In the genomic region with DNA sequence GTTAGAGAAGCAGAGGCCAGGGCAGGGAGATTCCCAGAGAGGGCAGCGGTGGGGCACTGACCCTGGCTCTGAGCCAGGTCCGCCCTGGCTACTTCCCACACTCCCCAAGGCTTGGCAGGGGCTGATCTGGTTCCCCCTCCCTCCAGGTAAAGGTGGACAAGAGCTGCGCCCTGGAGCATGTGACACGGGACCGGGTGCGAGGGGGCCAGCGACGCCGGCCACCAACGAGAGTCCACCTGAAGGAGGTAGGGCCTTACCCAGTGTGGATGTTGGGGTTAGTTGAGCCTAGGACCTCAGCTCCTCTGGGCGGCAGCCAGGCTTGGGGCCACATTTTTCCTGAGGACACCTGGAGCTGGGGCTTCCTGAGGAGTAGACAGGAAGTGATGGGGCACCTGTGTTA, we compare ENCODE assay signal across 1 cellular context.
A peak's percentile ranks its signal among the peaks of the same experiment; 100 is the strongest.
TF ChIP-seq lines count a peak whose summit lies in the region.

No MANE protein-coding gene starts in this region.

TF ChIP-seq in K562, 482 proteins besides CTCF, POLR2A, EP300 and RAD21:
- TF ChIP-seq GATA2 (CRISPR knock-in tag; IDR thresholded peaks at IDR 0.05) (no peak), NFIC (IDR thresholded peaks at IDR 0.05) (0 out of 2 replicates have a peak, but pooled peaks have one; percentile 20), GTF2F1 (IDR thresholded peaks at IDR 0.05; ENCODE audit: low read depth, low read length) (no peak), PTBP1 (IDR thresholded peaks at IDR 0.05; ENCODE audit: low read depth, low read length) (no peak)
- TF ChIP-seq, protein P1, sequence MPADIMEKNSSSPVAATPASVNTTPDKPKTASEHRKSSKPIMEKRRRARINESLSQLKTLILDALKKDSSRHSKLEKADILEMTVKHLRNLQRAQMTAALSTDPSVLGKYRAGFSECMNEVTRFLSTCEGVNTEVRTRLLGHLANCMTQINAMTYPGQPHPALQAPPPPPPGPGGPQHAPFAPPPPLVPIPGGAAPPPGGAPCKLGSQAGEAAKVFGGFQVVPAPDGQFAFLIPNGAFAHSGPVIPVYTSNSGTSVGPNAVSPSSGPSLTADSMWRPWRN (IDR thresholded peaks at IDR 0.05; ENCODE audit: low read depth) = no peak
- TF ChIP-seq, protein P2, sequence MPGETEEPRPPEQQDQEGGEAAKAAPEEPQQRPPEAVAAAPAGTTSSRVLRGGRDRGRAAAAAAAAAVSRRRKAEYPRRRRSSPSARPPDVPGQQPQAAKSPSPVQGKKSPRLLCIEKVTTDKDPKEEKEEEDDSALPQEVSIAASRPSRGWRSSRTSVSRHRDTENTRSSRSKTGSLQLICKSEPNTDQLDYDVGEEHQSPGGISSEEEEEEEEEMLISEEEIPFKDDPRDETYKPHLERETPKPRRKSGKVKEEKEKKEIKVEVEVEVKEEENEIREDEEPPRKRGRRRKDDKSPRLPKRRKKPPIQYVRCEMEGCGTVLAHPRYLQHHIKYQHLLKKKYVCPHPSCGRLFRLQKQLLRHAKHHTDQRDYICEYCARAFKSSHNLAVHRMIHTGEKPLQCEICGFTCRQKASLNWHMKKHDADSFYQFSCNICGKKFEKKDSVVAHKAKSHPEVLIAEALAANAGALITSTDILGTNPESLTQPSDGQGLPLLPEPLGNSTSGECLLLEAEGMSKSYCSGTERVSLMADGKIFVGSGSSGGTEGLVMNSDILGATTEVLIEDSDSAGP (CRISPR knock-in tag; IDR thresholded peaks at IDR 0.05) = no peak
- TF ChIP-seq, protein P3, sequence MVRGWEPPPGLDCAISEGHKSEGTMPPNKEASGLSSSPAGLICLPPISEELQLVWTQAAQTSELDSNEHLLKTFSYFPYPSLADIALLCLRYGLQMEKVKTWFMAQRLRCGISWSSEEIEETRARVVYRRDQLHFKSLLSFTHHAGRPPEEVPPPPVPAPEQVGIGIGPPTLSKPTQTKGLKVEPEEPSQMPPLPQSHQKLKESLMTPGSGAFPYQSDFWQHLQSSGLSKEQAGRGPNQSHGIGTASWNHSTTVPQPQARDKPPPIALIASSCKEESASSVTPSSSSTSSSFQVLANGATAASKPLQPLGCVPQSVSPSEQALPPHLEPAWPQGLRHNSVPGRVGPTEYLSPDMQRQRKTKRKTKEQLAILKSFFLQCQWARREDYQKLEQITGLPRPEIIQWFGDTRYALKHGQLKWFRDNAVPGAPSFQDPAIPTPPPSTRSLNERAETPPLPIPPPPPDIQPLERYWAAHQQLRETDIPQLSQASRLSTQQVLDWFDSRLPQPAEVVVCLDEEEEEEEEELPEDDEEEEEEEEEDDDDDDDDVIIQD (CRISPR knock-in tag; IDR thresholded peaks at IDR 0.05) = no peak
